8 cellular contexts compared by ENCODE assay signal in the genomic region with DNA sequence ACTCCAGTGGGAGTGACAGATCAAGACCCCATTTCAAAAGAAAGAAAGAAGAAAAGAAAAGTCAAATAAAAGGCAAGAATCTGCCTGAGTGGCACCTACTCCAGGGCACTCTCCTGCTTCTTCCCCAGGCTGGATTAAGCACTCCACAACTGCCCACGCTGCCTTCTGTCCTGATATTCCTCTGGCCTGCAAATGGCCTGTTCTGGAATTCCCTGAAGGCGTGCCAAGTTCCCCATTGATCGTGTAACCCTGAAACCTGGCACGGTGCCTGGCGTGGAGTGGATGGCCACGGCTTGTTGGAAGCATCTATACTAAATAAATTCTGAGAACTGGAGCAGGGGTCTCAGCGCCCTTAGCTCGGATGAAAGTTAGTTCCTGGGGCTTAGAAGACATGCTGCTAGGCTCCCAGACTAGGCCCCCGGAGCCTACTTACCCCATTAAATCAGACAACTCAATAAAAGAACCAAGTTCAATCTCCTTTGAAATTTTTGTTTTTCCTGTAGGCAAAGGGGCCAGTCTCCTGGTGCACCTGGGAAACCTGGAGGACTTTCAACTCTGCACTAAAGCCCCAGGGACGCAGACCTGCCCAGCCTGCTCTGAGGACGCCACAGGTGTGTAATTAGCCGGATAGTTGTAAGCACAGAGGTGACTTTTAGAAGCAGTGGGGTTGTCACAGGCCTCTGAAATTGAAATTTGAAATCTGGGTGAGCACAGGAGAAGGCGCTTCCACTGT. TPM values are rescaled to one million over a fixed set of nuclear protein-coding genes. Genes with fewer than 3 reads are reported as not detected.
DNase-seq lines count a peak whose midpoint lies in the region; ATAC-seq and TF ChIP-seq lines count a peak whose summit lies in the region.

No MANE protein-coding gene starts in this region.

- no peak for TF ChIP-seq POLR2A in thyroid gland (IDR thresholded peaks at IDR 0.05)

- H3K4me3 ChIP-seq in thyroid gland (replicated peaks in 1 of 3): no peak overlapping the region

- peaks cover 19 to 28% of the 10 kb centered on the region in 2 donors for H3K4me1 ChIP-seq in thyroid gland

- H3K9me3 ChIP-seq in thyroid gland: no peaks in the 10 kb centered on the region

- intact Hi-C loops in thyroid gland (cut with DNase I): no loop called here

- no peak for TF ChIP-seq CTCF in thyroid gland (IDR thresholded peaks at IDR 0.05)

- ATAC-seq in GM18861 (IDR thresholded peaks at IDR 0.05; ENCODE audit: unreplicated experiment) (no peak), GM21360 (IDR thresholded peaks at IDR 0.05; ENCODE audit: unreplicated experiment) (no peak)

- H3K36me3 ChIP-seq in thyroid gland: peaks cover 6 to 10% of the 10 kb centered on the region in 2 donors

- no peaks in the 10 kb centered on the region for H3K27me3 ChIP-seq in thyroid gland

- H3K27ac ChIP-seq in thyroid gland: peak overlapping the region; percentile 58 to 84 (median 65)

- 33 to 34% methylated on average over 12 to 13 of the region's 13 CpGs for WGBS in thyroid gland, 2 donors

- DNase-seq in DMS153 treated with DMSO at 0.1 percent for 48 hours (lab: John Stamatoyannopoulos, UW; ENCODE audit: unreplicated experiment) (peak; percentile 0), DMS153 (lab: John Stamatoyannopoulos, UW) (no peak), cerebellum (ENCODE audit: low spot score) (peak; percentile 41), kidney tubule cell (ENCODE audit: low spot score) (peak; percentile 68), thyroid gland (peak; percentile 99), cerebellar nuclear complex (lab: John Stamatoyannopoulos, UW) (no peak)

RNA-seq across cellular contexts. Expression of a gene that starts 21.9 kb away (rescaled TPM):
- total RNA-seq in cerebellum (24.7 TPM), thyroid gland (10 to 100 TPM; 29.7 to 64.8 (median 48.7) TPM)

RNA-seq across cellular contexts. Expression of a gene that starts 22.6 kb away (rescaled TPM):
- total RNA-seq in cerebellum: 1.1 TPM
- total RNA-seq in thyroid gland: under 1 TPM; 0.27 to 0.78 (median 0.48) TPM

RNA-seq across cellular contexts. Expression of a gene that starts 38.6 kb away (rescaled TPM):
- 4.4 TPM for total RNA-seq in cerebellum
- total RNA-seq in thyroid gland: 10 to 100 TPM in 1 of 4 donors, 1 to 10 TPM in 3; 7.9 to 10.2 (median 9.6) TPM

Comparison
In these comparisons a context has a peak if more than half of its experiments do, and no peak if none do; other contexts are left out.
1. DNase-seq: peak in DMS153 treated with DMSO at 0.1 percent for 48 hours (single experiment), cerebellum (single experiment), kidney tubule cell (single experiment) and thyroid gland (2 of 2); none in DMS153 (single experiment) and cerebellar nuclear complex (0 of 2).